12 cellular contexts compared by ENCODE assay signal in genomic region chr20:51386586-51386985, GRCh38.
DNase-seq lines count a peak whose midpoint lies in the region; ATAC-seq and TF ChIP-seq lines count a peak whose summit lies in the region.
"Had no signal": no experiment of that assay in that cellular context is flagged by ENCODE, and none has a peak within 500 bp of the region (broad histone marks: within the 10 kb centered on the region; RNA-seq: fewer than 3 reads in every experiment).

No MANE protein-coding gene starts in this region.

- H3K9me3 Mint-ChIP-seq in WTC11, result no peaks in the 10 kb centered on the region
- H3K9me3 Mint-ChIP-seq in activated naive CD8-positive, alpha-beta T cell treated with anti-CD3 and anti-CD28 coated beads, Interleukin-2, amount 50 U/mL, for 24 hours, result no peaks in the 10 kb centered on the region

- no peak overlapping the region for H2AFZ ChIP-seq in osteoblast (ENCODE audit: low read length)

- no peaks in the 10 kb centered on the region for H3K36me3 Mint-ChIP-seq in WTC11
- H3K36me3 Mint-ChIP-seq in activated naive CD8-positive, alpha-beta T cell treated with anti-CD3 and anti-CD28 coated beads, Interleukin-2, amount 50 U/mL, for 24 hours (ENCODE audit: low read depth), result peaks cover 47% of the 10 kb centered on the region

- no peaks in the 10 kb centered on the region for H4K20me1 ChIP-seq in osteoblast (ENCODE audit: insufficient read depth, low read length)

- H3K27me3 Mint-ChIP-seq in WTC11 (ENCODE audit: low read depth), result 0 out of 2 replicates have a peak, but pooled peaks cover 2% of the 10 kb centered on the region
- no peaks in the 10 kb centered on the region for H3K27me3 Mint-ChIP-seq in activated naive CD8-positive, alpha-beta T cell treated with anti-CD3 and anti-CD28 coated beads, Interleukin-2, amount 50 U/mL, for 24 hours

- no peak for TF ChIP-seq CTCF in WTC11 (IDR thresholded peaks at IDR 0.05)
- no peak for TF ChIP-seq CTCF in osteoblast (IDR thresholded peaks at IDR 0.05; ENCODE audit: extremely low read depth, low read depth, low read length)

- H3K4me1 Mint-ChIP-seq in WTC11, result peaks cover 57% of the 10 kb centered on the region
- peaks cover 70% of the 10 kb centered on the region for H3K4me1 Mint-ChIP-seq in activated naive CD8-positive, alpha-beta T cell treated with anti-CD3 and anti-CD28 coated beads, Interleukin-2, amount 50 U/mL, for 24 hours

- H3K36me3 ChIP-seq in osteoblast (ENCODE audit: insufficient read depth, low read length), result no peaks in the 10 kb centered on the region
- H3K36me3 ChIP-seq: neutrophil had no signal

- DNase-seq in stimulated activated CD4-positive, alpha-beta T cell treated with anti-CD3 and anti-CD28 coated beads, Interleukin-12 subunit alpha, Interleukin-12 subunit beta, amount 100 ng/mL, for 48 hours (ENCODE audit: low read depth in 2 of 3, low spot score in 1 of 3), result peak; percentile 40 to 44 (median 43)
- DNase-seq in stimulated activated CD4-positive, alpha-beta T cell treated with anti-CD3 and anti-CD28 coated beads, Interleukin-12 subunit alpha, Interleukin-12 subunit beta, amount 100 ng/mL, for 4 hours, result no peak
- DNase-seq in WTC11 (ENCODE audit: low spot score) (no peak), osteoblast (ENCODE audit: insufficient read length, low spot score, missing footprints) (no peak), SIG-M5 treated with dmso at 0.1 percent for 504 hours (lab: John Stamatoyannopoulos, UW; ENCODE audit: unreplicated experiment) (no peak), NCI-H2029 treated with DMSO at 0.1 percent for 48 hours (lab: John Stamatoyannopoulos, UW) (no peak)
- DNase-seq in activated naive CD8-positive, alpha-beta T cell treated with anti-CD3 and anti-CD28 coated beads, Interleukin-2, amount 50 U/mL, for 24 hours, result peak; percentile 55
- DNase-seq in stimulated activated naive CD8-positive, alpha-beta T cell treated with anti-CD3 and anti-CD28 coated beads, Interleukin-15, Interleukin-2, amounts not matched to agents 100 U/mL and 50 U/mL, for 24 hours, result peak; percentile 64
- DNase-seq: DMS153, foreskin melanocyte, NCI-H1048 had no signal

- no peak for ATAC-seq in WTC11
- peak; percentile 91 for ATAC-seq in activated naive CD8-positive, alpha-beta T cell treated with anti-CD3 and anti-CD28 coated beads, Interleukin-2, amount 50 U/mL, for 24 hours
- peak; percentile 86 for ATAC-seq in stimulated activated naive CD8-positive, alpha-beta T cell treated with anti-CD3 and anti-CD28 coated beads, Interleukin-15, Interleukin-2, amounts not matched to agents 100 U/mL and 50 U/mL, for 24 hours

- H3K27ac Mint-ChIP-seq in WTC11, result peak overlapping the region; percentile 13; the same call in 1 of the 2 replicates
- H3K27ac Mint-ChIP-seq in activated naive CD8-positive, alpha-beta T cell treated with anti-CD3 and anti-CD28 coated beads, Interleukin-2, amount 50 U/mL, for 24 hours, result peak overlapping the region; percentile 55

- no peak overlapping the region for H3K4me3 Mint-ChIP-seq in WTC11
- H3K4me3 Mint-ChIP-seq in activated naive CD8-positive, alpha-beta T cell treated with anti-CD3 and anti-CD28 coated beads, Interleukin-2, amount 50 U/mL, for 24 hours, result no peak overlapping the region

- CTCF ChIA-PET in WTC11 (lab: Charles Lee), result interaction anchor here (0.5 to 3.7 kb wide), 50 partner anchors 9 to 697 kb away, joined by 3 to 100 read pairs (median 6); partner anchors contain the start of gene NFATC2

- no peak overlapping the region for H3K4me3 ChIP-seq in osteoblast (ENCODE audit: insufficient read depth, low read length)

- H3K4me1 ChIP-seq in osteoblast (ENCODE audit: insufficient read depth, low read length), result peaks cover 23% of the 10 kb centered on the region

- no peaks in the 10 kb centered on the region for H3K9me3 ChIP-seq in osteoblast (ENCODE audit: low read depth, low read length)
- H3K9me3 ChIP-seq: neutrophil had no signal

- H3K27me3 ChIP-seq in osteoblast (ENCODE audit: insufficient read depth, low read length), result no peaks in the 10 kb centered on the region
- H3K27me3 ChIP-seq: neutrophil had no signal

- H3K79me2 ChIP-seq in osteoblast (ENCODE audit: insufficient read depth, low read length), result no peaks in the 10 kb centered on the region

- no peak overlapping the region for H3K27ac ChIP-seq in osteoblast (ENCODE audit: low read depth, low read length)
- H3K27ac ChIP-seq: neutrophil had no signal

- no peak overlapping the region for H3K4me2 ChIP-seq in osteoblast (ENCODE audit: insufficient read depth, low read length)

- POLR2A ChIA-PET in WTC11 (lab: Charles Lee), result interaction anchor here (0.6 to 1.0 kb wide), 3 partner anchors 197 to 907 kb away, joined by 3 to 7 read pairs (median 5); no protein-coding TSS in a partner anchor

TF ChIP-seq in WTC11, 78 proteins besides CTCF, POLR2A, EP300 and RAD21:
- no peak for TF ChIP-seq ELF4 (CRISPR knock-in tag; IDR thresholded peaks at IDR 0.05; ENCODE audit: low read depth)
- no peak for TF ChIP-seq TEAD4 (CRISPR knock-in tag; IDR thresholded peaks at IDR 0.05)
- no peak for TF ChIP-seq ZNF232 (CRISPR knock-in tag; IDR thresholded peaks at IDR 0.05)
- no peak for TF ChIP-seq HMGXB4 (CRISPR knock-in tag; IDR thresholded peaks at IDR 0.05)
- no peak for TF ChIP-seq PREB (CRISPR knock-in tag; IDR thresholded peaks at IDR 0.05; ENCODE audit: borderline replicate concordance)
- no peak for TF ChIP-seq NFYB (CRISPR knock-in tag; conservative IDR thresholded peaks at IDR 0.05; ENCODE audit: low read depth)
- no peak for TF ChIP-seq ZNF423 (CRISPR knock-in tag; IDR thresholded peaks at IDR 0.05)
- no peak for TF ChIP-seq KAT7 (CRISPR knock-in tag; IDR thresholded peaks at IDR 0.05; ENCODE audit: borderline replicate concordance)
- TF ChIP-seq USF2 (CRISPR knock-in tag; IDR thresholded peaks at IDR 0.05), result no peak
- TF ChIP-seq CDX4 (CRISPR knock-in tag; IDR thresholded peaks at IDR 0.05; ENCODE audit: borderline replicate concordance), result no peak
- TF ChIP-seq ZNF219 (CRISPR knock-in tag; IDR thresholded peaks at IDR 0.05; ENCODE audit: borderline replicate concordance), result no peak
- TF ChIP-seq ATF6 (CRISPR knock-in tag; IDR thresholded peaks at IDR 0.05), result no peak
- TF ChIP-seq NR2C2 (CRISPR knock-in tag; IDR thresholded peaks at IDR 0.05), result no peak
- TF ChIP-seq CBFB (CRISPR knock-in tag; IDR thresholded peaks at IDR 0.05; ENCODE audit: low read depth), result no peak

Comparison
In these comparisons a context has a peak if more than half of its experiments do, and no peak if none do; other contexts are left out.
1. DNase-seq: peak in stimulated activated CD4-positive, alpha-beta T cell treated with anti-CD3 and anti-CD28 coated beads, Interleukin-12 subunit alpha, Interleukin-12 subunit beta, amount 100 ng/mL, for 48 hours (3 of 3), activated naive CD8-positive, alpha-beta T cell treated with anti-CD3 and anti-CD28 coated beads, Interleukin-2, amount 50 U/mL, for 24 hours (single experiment) and stimulated activated naive CD8-positive, alpha-beta T cell treated with anti-CD3 and anti-CD28 coated beads, Interleukin-15, Interleukin-2, amounts not matched to agents 100 U/mL and 50 U/mL, for 24 hours (single experiment); none in stimulated activated CD4-positive, alpha-beta T cell treated with anti-CD3 and anti-CD28 coated beads, Interleukin-12 subunit alpha, Interleukin-12 subunit beta, amount 100 ng/mL, for 4 hours (single experiment), WTC11 (single experiment), osteoblast (single experiment), SIG-M5 treated with dmso at 0.1 percent for 504 hours (single experiment) and NCI-H2029 treated with DMSO at 0.1 percent for 48 hours (single experiment).